24 cellular contexts compared by ENCODE assay signal in genomic region chr15:89803941-89804800, GRCh38. TPM values are rescaled to one million over a fixed set of nuclear protein-coding genes. Genes with fewer than 3 reads are reported as not detected.
DNase-seq lines count a peak whose midpoint lies in the region; ATAC-seq and TF ChIP-seq lines count a peak whose summit lies in the region.
"Had no signal": no experiment of that assay in that cellular context is flagged by ENCODE, and none has a peak within 500 bp of the region (broad histone marks: within the 10 kb centered on the region; RNA-seq: fewer than 3 reads in every experiment).

No MANE protein-coding gene starts in this region.

- intact Hi-C loops in cardiac septum (cut with DNase I) (no loop called here), heart right ventricle (cut with DNase I) (no loop called here), posterior vena cava (cut with DNase I) (no loop called here)

- H3K4me3 ChIP-seq in heart right ventricle, result no peak overlapping the region
- H3K4me3 ChIP-seq: coronary artery, GM23338, K562, skin epidermis, upper lobe of left lung had no signal

- peaks cover 0 to 12% (median 4%) of the 10 kb centered on the region in 9 donors for H3K4me1 ChIP-seq in heart right ventricle
- H3K4me1 ChIP-seq: upper lobe of left lung had no signal

- WGBS in heart right ventricle, 2 donors, result 92 to 95% methylated on average over 28 to 29 of the region's 29 CpGs

- H3K27me3 ChIP-seq in heart right ventricle, result peaks cover 0 to 5% (median 0%) of the 10 kb centered on the region in 7 donors
- H3K27me3 ChIP-seq: upper lobe of left lung had no signal

- peaks cover 0 to 77% (median 0%) of the 10 kb centered on the region in 9 donors for H3K36me3 ChIP-seq in heart right ventricle

- DNase-seq in cardiac septum (ENCODE audit: low spot score) (peak; percentile 78), heart right ventricle (no peak), ecto neural progenitor cell (ENCODE audit: low spot score) (peak; percentile 41), mucosa of gallbladder (ENCODE audit: low spot score) (peak; percentile 73), pons (ENCODE audit: low spot score) (no peak), GM19240 (ENCODE audit: insufficient read length, low spot score) (no peak), posterior vena cava (ENCODE audit: low spot score) (no peak), OCI-M2 (lab: John Stamatoyannopoulos, UW; ENCODE audit: unreplicated experiment) (no peak)
- DNase-seq: activated CD8-positive, alpha-beta T cell treated with anti-CD3 and anti-CD28 coated beads, Interleukin-2, amount 10 ng/mL, durations not matched to agents 7 days and 5 days; activated effector memory CD4-positive, alpha-beta T cell treated with Interleukin-2 at 50 U/mL for 16 hours; activated T-cell treated with anti-CD3 and anti-CD28 coated beads for 4 hours; AML-193; NCI-H1436; NCI-H82; SHP77 treated with DMSO at 0.1 percent for 48 hours; stimulated activated CD4-positive, alpha-beta T cell treated with anti-CD3 and anti-CD28 coated beads, Interleukin-2, amount 100 ng/mL, for 24 hours; substantia nigra had no signal

- no peaks in the 10 kb centered on the region for H3K9me3 ChIP-seq in heart right ventricle
- H3K9me3 ChIP-seq: upper lobe of left lung had no signal

- no peak for TF ChIP-seq CTCF in heart right ventricle (IDR thresholded peaks at IDR 0.05)

- no peak overlapping the region for H3K27ac ChIP-seq in heart right ventricle
- H3K27ac ChIP-seq: coronary artery, skin epidermis, upper lobe of left lung had no signal

- ATAC-seq in heart right ventricle, result no peak
- ATAC-seq: activated CD8-positive, alpha-beta T cell treated with anti-CD3 and anti-CD28 coated beads, Interleukin-2, amount 10 ng/mL, durations not matched to agents 7 days and 5 days; GM23338; natural killer cell treated with Interleukin-12 subunit alpha and Interleukin-12 subunit beta and Interleukin-15 and Interleukin-18, amount 100 ng/mL, for 72 hours had no signal

RNA-seq across cellular contexts. Expression of gene ANPEP, which starts 10.5 kb away (rescaled TPM):
- total RNA-seq in cardiac septum (4.3 TPM), heart right ventricle (10 to 100 TPM in 1 of 10 donors, 1 to 10 TPM in 8, under 1 TPM in 1; 0.77 to 17.8 (median 2.4) TPM), mucosa of gallbladder (1,600 TPM), posterior vena cava (10 to 100 TPM; 22.2 to 73.8 TPM)
- polyA plus RNA-seq in heart right ventricle, result 1 to 10 TPM; 6.1 to 9.9 TPM

RNA-seq across cellular contexts. Expression of gene MESP2, which starts 28.0 kb away (rescaled TPM):
- total RNA-seq in cardiac septum (0.19 TPM), heart right ventricle (under 1 TPM in 5 of 10 donors, not detected in 5; 0.21 to 0.52 (median 0.32) TPM), mucosa of gallbladder (0.75 TPM), posterior vena cava (under 1 TPM; 0.32 to 0.38 TPM)
- polyA plus RNA-seq in heart right ventricle, result under 1 TPM; 0.04 to 0.73 TPM
- total RNA-seq: activated CD8-positive, alpha-beta T cell treated with anti-CD3 and anti-CD28 coated beads, Interleukin-2, amount 10 ng/mL, durations not matched to agents 7 days and 5 days; natural killer cell treated with Interleukin-12 subunit alpha and Interleukin-12 subunit beta and Interleukin-15 and Interleukin-18, amount 100 ng/mL, for 72 hours; T-helper 1 cell treated with Interleukin-12 subunit alpha and Interleukin-12 subunit beta and Interleukin-4 antibody, amounts not matched to agents 30 ng/mL and 1 ng/mL, for 36 hours had no signal

RNA-seq across cellular contexts. Expression of gene MESP1, which starts 53.1 kb away (rescaled TPM):
- total RNA-seq in cardiac septum (0.86 TPM), heart right ventricle (1 to 10 TPM; 1.3 to 7.6 (median 5.6) TPM), mucosa of gallbladder (4.6 TPM), posterior vena cava (under 1 TPM; 0.52 to 0.69 TPM)
- polyA plus RNA-seq in heart right ventricle, result 1 to 10 TPM; 1.3 to 9.2 TPM

Comparison
In these comparisons a context has a peak if more than half of its experiments do, and no peak if none do; other contexts are left out.
1. DNase-seq: peak in cardiac septum (single experiment), ecto neural progenitor cell (single experiment) and mucosa of gallbladder (single experiment); none in heart right ventricle (0 of 2), pons (single experiment), GM19240 (single experiment), posterior vena cava (single experiment) and OCI-M2 (single experiment).
2. RNA of gene ANPEP, which starts 10.5 kb away (total RNA-seq): 1,600 TPM in mucosa of gallbladder (single experiment); 22.2 to 73.8 TPM in posterior vena cava, 4.3 TPM in cardiac septum (single experiment) and 0.77 to 17.8 TPM in heart right ventricle; every median in the first group is over 10 times any median in the second.